Comparison of ENCODE assay signal across 8 cellular contexts in genomic region chr13:75482070-75482819, GRCh38. TPM values are rescaled to one million over a fixed set of nuclear protein-coding genes. Genes with fewer than 3 reads are reported as not detected.
DNase-seq lines count a peak whose midpoint lies in the region; ATAC-seq and TF ChIP-seq lines count a peak whose summit lies in the region.

TBC1D4 (minus strand) TSS chr13:75482169; CDS start chr13:75481767, 402 bp downstream.

- peak; percentile 26 for DNase-seq in NCI-H510A (lab: John Stamatoyannopoulos, UW)
- peak; percentile 87 for DNase-seq in activated CD4-positive, alpha-beta T cell treated with anti-CD3 and anti-CD28 coated beads, Interleukin-2, amount 10 ng/mL, durations not matched to agents 24 days and 14 days
- DNase-seq in dermis microvascular lymphatic vessel endothelial cell (ENCODE audit: low read depth in 2 of 2), result peak; percentile 50 to 89
- DNase-seq in left lung, result peak; percentile 88 to 93
- peak; percentile 44 for DNase-seq in stimulated activated CD4-positive, alpha-beta T cell treated with anti-CD3 and anti-CD28 coated beads, Interleukin-4, amount 100 ng/mL, for 24 hours

- peaks cover 36% of the 10 kb centered on the region for H3K4me1 Mint-ChIP-seq in activated CD4-positive, alpha-beta T cell treated with anti-CD3 and anti-CD28 coated beads, Interleukin-2, amount 10 ng/mL, durations not matched to agents 24 days and 14 days

- H3K9me3 ChIP-seq in left lung, result no peaks in the 10 kb centered on the region

- H3K27ac ChIP-seq in C4-2B (peak within 1 kb of the TSS; percentile 58), left lung (peak within 1 kb of the TSS; percentile 74 to 82)

- peaks cover 47% of the 10 kb centered on the region for H3K27me3 Mint-ChIP-seq in activated CD4-positive, alpha-beta T cell treated with anti-CD3 and anti-CD28 coated beads, Interleukin-2, amount 10 ng/mL, durations not matched to agents 24 days and 14 days

- H3K4me3 ChIP-seq in left lung, result peak within 1 kb of the TSS; percentile 75 to 90

- peaks cover 0 to 45% of the 10 kb centered on the region in 2 donors for H3K27me3 ChIP-seq in left lung

- no peaks in the 10 kb centered on the region for H3K36me3 ChIP-seq in left lung

- H3K4me3 Mint-ChIP-seq in activated CD4-positive, alpha-beta T cell treated with anti-CD3 and anti-CD28 coated beads, Interleukin-2, amount 10 ng/mL, durations not matched to agents 24 days and 14 days, result peak within 1 kb of the TSS; percentile 99

- H3K4me1 ChIP-seq in left lung, result peaks cover 3 to 19% of the 10 kb centered on the region in 2 donors

- H3K9me3 Mint-ChIP-seq in activated CD4-positive, alpha-beta T cell treated with anti-CD3 and anti-CD28 coated beads, Interleukin-2, amount 10 ng/mL, durations not matched to agents 24 days and 14 days, result no peaks in the 10 kb centered on the region

- peak; percentile 65 for ATAC-seq in GM19043 (IDR thresholded peaks at IDR 0.05; ENCODE audit: low read depth, unreplicated experiment)
- ATAC-seq in HG03354 (IDR thresholded peaks at IDR 0.05; ENCODE audit: poor library complexity, severe bottlenecking, unreplicated experiment), result peak; percentile 81
- peak; percentile 91 for ATAC-seq in left lung

- TF ChIP-seq CTCF in C4-2B (conservative IDR thresholded peaks at IDR 0.05) (peak; percentile 93), left lung (IDR thresholded peaks at IDR 0.05) (peak; percentile 64 to 78)

- intact Hi-C loops in activated CD4-positive, alpha-beta T cell treated with anti-CD3 and anti-CD28 coated beads, Interleukin-2, amount 10 ng/mL, durations not matched to agents 24 days and 14 days (cut with micrococcal nuclease), result loop anchor here (1.0 to 5.0 kb wide), 6 partner anchors 8 to 1845 kb away; partner anchors contain the start of genes KLF12, MYCBP2 and UCHL3
- intact Hi-C loops in left lung (cut with DNase I), result loop anchor here in 1 of 2 donors (10.0 kb wide), 1 partner anchor 107 kb away; no protein-coding TSS in a partner anchor

- peak within 1 kb of the TSS; percentile 86 for H3K27ac Mint-ChIP-seq in activated CD4-positive, alpha-beta T cell treated with anti-CD3 and anti-CD28 coated beads, Interleukin-2, amount 10 ng/mL, durations not matched to agents 24 days and 14 days

- H3K36me3 Mint-ChIP-seq in activated CD4-positive, alpha-beta T cell treated with anti-CD3 and anti-CD28 coated beads, Interleukin-2, amount 10 ng/mL, durations not matched to agents 24 days and 14 days (ENCODE audit: low read depth), result peaks cover 5% of the 10 kb centered on the region

RNA-seq across cellular contexts. Expression of gene TBC1D4, which starts in this region (rescaled TPM):
- 72.3 and 77.0 TPM in 2 replicates for total RNA-seq in activated CD4-positive, alpha-beta T cell treated with anti-CD3 and anti-CD28 coated beads, Interleukin-2, amount 10 ng/mL, durations not matched to agents 24 days and 14 days
- 42.5 and 107 TPM in 2 replicates for total RNA-seq in dermis microvascular lymphatic vessel endothelial cell
- 10 to 100 TPM; 16.6 to 17.3 TPM for total RNA-seq in left lung

Comparison
In these comparisons a context has a peak if more than half of its experiments do, and no peak if none do; other contexts are left out.
1. Peak in every context shown above with its lines: DNase-seq, ATAC-seq, H3K4me3 ChIP-seq and H3K27ac ChIP-seq.
2. DNase-seq: peak in every context shown above with its lines; median percentile 90 in left lung; 87 in activated CD4-positive, alpha-beta T cell treated with anti-CD3 and anti-CD28 coated beads, Interleukin-2, amount 10 ng/mL, durations not matched to agents 24 days and 14 days; 70 in dermis microvascular lymphatic vessel endothelial cell; 44 in stimulated activated CD4-positive, alpha-beta T cell treated with anti-CD3 and anti-CD28 coated beads, Interleukin-4, amount 100 ng/mL, for 24 hours; 26 in NCI-H510A.